ENCODE assay signal across 19 cellular contexts in genomic region chr2:20292984-20293383, GRCh38. TPM values are rescaled to one million over a fixed set of nuclear protein-coding genes. Genes with fewer than 3 reads are reported as not detected.
DNase-seq lines count a peak whose midpoint lies in the region; ATAC-seq and TF ChIP-seq lines count a peak whose summit lies in the region.
"Had no signal": no experiment of that assay in that cellular context is flagged by ENCODE, and none has a peak within 500 bp of the region (broad histone marks: within the 10 kb centered on the region; RNA-seq: fewer than 3 reads in every experiment).

No MANE protein-coding gene starts in this region.

- no peaks in the 10 kb centered on the region for H3K9me3 Mint-ChIP-seq in WTC11
- H3K9me3 Mint-ChIP-seq: CD4-positive, alpha-beta memory T cell; HFFc6 had no signal

- H3K27ac ChIP-seq in IMR-90 (ENCODE audit: insufficient read depth, low read length) (no peak overlapping the region), liver (ENCODE audit: low read depth in 1 of 2, low read length in 2 of 2) (peak overlapping the region; percentile 42 to 44)
- H3K27ac ChIP-seq: A549 had no signal

- no peak overlapping the region for H4K5ac ChIP-seq in IMR-90 (ENCODE audit: low read depth, low read length)

- CTCF ChIA-PET in IMR-90 (lab: Yijun Ruan, JAX) = interaction anchor here (2.7 kb wide), 1 partner anchor 11 kb away, joined by 11 read pairs; no protein-coding TSS in a partner anchor
- CTCF ChIA-PET in WTC11 (lab: Charles Lee) = interaction anchor here (1.0 to 2.7 kb wide), 2 partner anchors 61 to 67 kb away, joined by 3 to 21 read pairs; partner anchors contain the start of gene SDC1

- H3K4me1 Mint-ChIP-seq in WTC11 = peaks cover 7% of the 10 kb centered on the region

- H4K91ac ChIP-seq in IMR-90 (ENCODE audit: insufficient read depth, low read depth, low read length) = no peak overlapping the region

- POLR2A ChIA-PET in IMR-90 (lab: Charles Lee; ENCODE audit: unreplicated experiment) (no interaction called here), WTC11 (lab: Charles Lee) (interaction anchor here (0.7 kb wide), 1 partner anchor 9 kb away, joined by 3 read pairs; no protein-coding TSS in a partner anchor)

- no peak overlapping the region for H2AFZ ChIP-seq in IMR-90 (replicated peaks; ENCODE audit: low read length, poor library complexity)

- no peaks in the 10 kb centered on the region; the same call in 1 of the 2 replicates for H4K20me1 ChIP-seq in IMR-90 (ENCODE audit: insufficient read depth, low read length)

- no peak for TF ChIP-seq RAD21 in IMR-90 (IDR thresholded peaks at IDR 0.05; ENCODE audit: low read length)
- no peak for TF ChIP-seq RAD21 in liver (IDR thresholded peaks at IDR 0.05)

- H3K23ac ChIP-seq in IMR-90 (ENCODE audit: low read depth, low read length) = no peak overlapping the region

- DNase-seq in IMR-90 = no peak
- DNase-seq in WTC11 (ENCODE audit: low spot score) = no peak
- DNase-seq in foreskin melanocyte = no peak
- no peak for DNase-seq in NCI-H2196 (lab: John Stamatoyannopoulos, UW; ENCODE audit: unreplicated experiment)
- DNase-seq: 8988T; ACHN; C1 segment of cervical spinal cord; Calu3; CD4-positive, alpha-beta memory T cell; COR-L47; DMS53; DMS79 treated with DMSO at 0.1 percent for 48 hours; GF-D8; GOT3; HFFc6 had no signal

- H3K36me3 ChIP-seq in IMR-90 (ENCODE audit: control insufficient read depth, insufficient read depth, low read length) (peaks cover 29% of the 10 kb centered on the region), liver (ENCODE audit: control insufficient read depth in 4 of 4, insufficient read depth in 3 of 4, low read depth in 1 of 4, low read length in 3 of 4) (peaks cover 3 to 25% (median 19%) of the 10 kb centered on the region in 4 donors)

- H3K27me3 ChIP-seq in IMR-90 (ENCODE audit: control insufficient read depth, insufficient read depth, low read length) = no peaks in the 10 kb centered on the region
- H3K27me3 ChIP-seq in liver (ENCODE audit: control insufficient read depth in 4 of 4, insufficient read depth in 4 of 4, low read length in 3 of 4) = no peaks in the 10 kb centered on the region

- TF ChIP-seq CTCF in IMR-90 (conservative IDR thresholded peaks at IDR 0.05; ENCODE audit: low read depth, low read length) (no peak), WTC11 (IDR thresholded peaks at IDR 0.05) (no peak), liver (IDR thresholded peaks at IDR 0.05; ENCODE audit: low read depth, low read length, missing input control) (no peak)

- 0 out of 2 replicates have a peak, but pooled peaks cover 5% of the 10 kb centered on the region for H3K9me1 ChIP-seq in IMR-90 (ENCODE audit: insufficient read depth, low read length)

- H2AK5ac ChIP-seq in IMR-90 (ENCODE audit: low read depth, low read length) = no peak overlapping the region

- no peaks in the 10 kb centered on the region for H3K9me3 ChIP-seq in IMR-90 (ENCODE audit: control insufficient read depth, insufficient read depth, low read length)
- H3K9me3 ChIP-seq in liver (ENCODE audit: control insufficient read depth in 4 of 4, low read length in 3 of 4) = no peaks in the 10 kb centered on the region
- H3K9me3 ChIP-seq: A549, HAP-1 had no signal

- no peak overlapping the region for H2AK9ac ChIP-seq in IMR-90 (replicated peaks; ENCODE audit: low read depth, low read length, poor library complexity)

- TF ChIP-seq POLR2A in IMR-90 (IDR thresholded peaks at IDR 0.05; ENCODE audit: low read depth, low read length) = no peak

- no CpG with 5 or more reads among the region's 5 CpGs for WGBS in IMR-90 (ENCODE audit: extremely low coverage in 2 of 2, insufficient read length in 1 of 2), 2 experiments
- 46% methylated on average over 5 of the region's 5 CpGs for WGBS in liver

- peak overlapping the region; percentile 49; the same call in 1 of the 2 replicates for H3K27ac Mint-ChIP-seq in WTC11
- H3K27ac Mint-ChIP-seq: CD4-positive, alpha-beta memory T cell; HFFc6 had no signal

- H3K4me3 ChIP-seq in IMR-90 (ENCODE audit: insufficient read depth, low read depth, low read length) = no peak overlapping the region
- H3K4me3 ChIP-seq in liver (ENCODE audit: low read depth in 1 of 3, low read length in 3 of 3) = no peak overlapping the region
- H3K4me3 ChIP-seq: A549, HAP-1 had no signal

- H3K27me3 Mint-ChIP-seq in WTC11 (ENCODE audit: low read depth) = no peaks in the 10 kb centered on the region
- H3K27me3 Mint-ChIP-seq: CD4-positive, alpha-beta memory T cell had no signal

- dilution Hi-C loops in IMR-90 (cut with HindIII; ENCODE audit: low sequenced_read_pairs, unreplicated experiment) = no loop called here

- in situ Hi-C loops in IMR-90 (cut with MboI; ENCODE audit: low sequenced_read_pairs) = no loop called here

- H2BK120ac ChIP-seq in IMR-90 (ENCODE audit: low read depth, low read length) = no peak overlapping the region

- H3K79me1 ChIP-seq in IMR-90 (ENCODE audit: low read depth in 1 of 2, low read length in 2 of 2) = peaks cover 23 to 40% of the 10 kb centered on the region in 2 experiments

- peaks cover 2% of the 10 kb centered on the region; the same call in 1 of the 2 replicates for H3K4me1 ChIP-seq in IMR-90 (ENCODE audit: control insufficient read depth, insufficient read depth, low read length)
- peaks cover 9 to 25% (median 12%) of the 10 kb centered on the region in 4 donors for H3K4me1 ChIP-seq in liver (ENCODE audit: control insufficient read depth in 4 of 4, insufficient read depth in 4 of 4, low read length in 3 of 4)
- H3K4me1 ChIP-seq: HAP-1 had no signal

- no peak overlapping the region for H2BK20ac ChIP-seq in IMR-90 (ENCODE audit: low read depth, low read length)

- H2BK15ac ChIP-seq in IMR-90 (ENCODE audit: low read depth, low read length) = no peak overlapping the region

- no peak overlapping the region for H3K14ac ChIP-seq in IMR-90 (replicated peaks; ENCODE audit: low read depth, low read length)

- H3K36me3 Mint-ChIP-seq in WTC11 = peaks cover 30% of the 10 kb centered on the region

- no peak overlapping the region for H3K4ac ChIP-seq in IMR-90 (ENCODE audit: low read depth, low read length)

- H4K8ac ChIP-seq in IMR-90 (ENCODE audit: low read depth in 2 of 2, low read length in 2 of 2) = no peak overlapping the region

- H3K4me2 ChIP-seq in IMR-90 (ENCODE audit: low read depth, low read length) = no peak overlapping the region
- H3K4me2 ChIP-seq: A549 had no signal

- no peak overlapping the region for H3K56ac ChIP-seq in IMR-90 (ENCODE audit: extremely low read depth, insufficient read depth, low read length)

- no peak for ATAC-seq in IMR-90 (ENCODE audit: low read depth)
- no peak for ATAC-seq in WTC11
- ATAC-seq in HG03432 (IDR thresholded peaks at IDR 0.05; ENCODE audit: unreplicated experiment) = no peak
- ATAC-seq: A549 had no signal

- intact Hi-C loops in IMR-90 (cut with micrococcal nuclease) = no loop called here

- no peak overlapping the region for H3K18ac ChIP-seq in IMR-90 (ENCODE audit: low read depth, low read length)

- BruUV-seq in IMR-90 (replicated peaks; lab: Mats Ljungman, UMichigan) = no TSS peak

- no peak overlapping the region for H3K9ac ChIP-seq in IMR-90 (ENCODE audit: low read depth, low read length)
- H3K9ac ChIP-seq in liver (ENCODE audit: low read depth in 1 of 2, low read length in 2 of 2) = no peak overlapping the region

- H2BK5ac ChIP-seq in IMR-90 (ENCODE audit: low read depth, low read length, poor library complexity, severe bottlenecking) = no peak overlapping the region

- no peak overlapping the region for H3K4me3 Mint-ChIP-seq in WTC11
- H3K4me3 Mint-ChIP-seq: CD4-positive, alpha-beta memory T cell; HFFc6 had no signal

TF ChIP-seq in IMR-90, 13 proteins besides CTCF, POLR2A, EP300 and RAD21 (continues in another document):
- TF ChIP-seq RFX5 (IDR thresholded peaks at IDR 0.05; ENCODE audit: low read depth, low read length) (no peak), MAFK (IDR thresholded peaks at IDR 0.05; ENCODE audit: low read depth, low read length) (no peak), BHLHE40 (IDR thresholded peaks at IDR 0.05; ENCODE audit: low read depth, low read length) (no peak)

TF ChIP-seq in WTC11, 78 proteins besides CTCF, POLR2A, EP300 and RAD21 (continues in another document):
- TF ChIP-seq ATF1 (CRISPR knock-in tag; IDR thresholded peaks at IDR 0.05) = no peak

TF ChIP-seq in liver, 16 proteins besides CTCF, POLR2A, EP300 and RAD21:
- TF ChIP-seq JUND (IDR thresholded peaks at IDR 0.05) = peak in 1 of 2 donors; percentile 32
- no peak for TF ChIP-seq HNF4G (IDR thresholded peaks at IDR 0.05)
- peak; percentile 37 for TF ChIP-seq FOXA2 (IDR thresholded peaks at IDR 0.05)
- peak; percentile 48 for TF ChIP-seq YY1 (IDR thresholded peaks at IDR 0.05)
- TF ChIP-seq NR2F2 (IDR thresholded peaks at IDR 0.05) = no peak
- TF ChIP-seq GABPA (IDR thresholded peaks at IDR 0.05 in 1 of 2, conservative IDR thresholded peaks at IDR 0.05 in 1 of 2) = no peak
- TF ChIP-seq, protein P1, sequence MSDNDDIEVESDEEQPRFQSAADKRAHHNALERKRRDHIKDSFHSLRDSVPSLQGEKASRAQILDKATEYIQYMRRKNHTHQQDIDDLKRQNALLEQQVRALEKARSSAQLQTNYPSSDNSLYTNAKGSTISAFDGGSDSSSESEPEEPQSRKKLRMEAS (IDR thresholded peaks at IDR 0.05) = peak; percentile 18
- peak; percentile 83 for TF ChIP-seq HNF4A (conservative IDR thresholded peaks at IDR 0.05)
- TF ChIP-seq RXRA (IDR thresholded peaks at IDR 0.05) = peak in 1 of 2 donors; percentile 49
- TF ChIP-seq SP1 (IDR thresholded peaks at IDR 0.05) = peak; percentile 44
- no peak for TF ChIP-seq TAF1 (conservative IDR thresholded peaks at IDR 0.05)

RNA-seq across cellular contexts. Expression of gene PUM2, which starts 57.7 kb away (rescaled TPM):
- 35.6 and 38.4 TPM in 2 replicates for total RNA-seq in IMR-90 (2012; rRNA removed)
- polyA plus RNA-seq in IMR-90 (2012; rRNA removed) = 16.4 and 18.8 TPM in 2 replicates
- polyA plus RNA-seq in IMR-90 (2012; cell fraction: cytosol; rRNA removed) = 4.5 and 6.3 TPM in 2 replicates
- 8.0 and 28.7 TPM in 2 replicates for polyA plus RNA-seq in IMR-90 (2012; cell fraction: nucleus; rRNA removed; ENCODE audit: low replicate concordance)
- 84.7 to 104 TPM (median 90.0 TPM) in 3 replicates for total RNA-seq in WTC11 (2021)
- 10 to 100 TPM; 51.5 to 61.0 TPM for total RNA-seq in liver
- 10 to 100 TPM; 18.5 to 18.8 TPM for polyA plus RNA-seq in liver
